1 cellular context compared by ENCODE assay signal in genomic region chr5:14178671-14179211, GRCh38.
TF ChIP-seq lines count a peak whose summit lies in the region.

No MANE protein-coding gene starts in this region.

TF ChIP-seq in H1, 55 proteins besides CTCF, POLR2A, EP300 and RAD21:
- TF ChIP-seq CHD2 (IDR thresholded peaks at IDR 0.05; ENCODE audit: low read length): no peak
- 0 out of 2 replicates have a peak, but pooled peaks have one; percentile 25 for TF ChIP-seq BACH1 (IDR thresholded peaks at IDR 0.05; ENCODE audit: low read length)
- no peak for TF ChIP-seq CREB1 (IDR thresholded peaks at IDR 0.05)
- TF ChIP-seq CHD1 (IDR thresholded peaks at IDR 0.05; ENCODE audit: low read depth, low read length): no peak
- TF ChIP-seq SIN3A (conservative IDR thresholded peaks at IDR 0.05 in 1 of 2, IDR thresholded peaks at IDR 0.05 in 1 of 2; ENCODE audit: low read depth in 1 of 2, low read length in 2 of 2): no peak
- TF ChIP-seq GTF2F1 (IDR thresholded peaks at IDR 0.05; ENCODE audit: borderline replicate concordance, low read depth, low read length): no peak
- peak; percentile 93 for TF ChIP-seq MAFK (IDR thresholded peaks at IDR 0.05; ENCODE audit: low read depth, low read length)
- peak; percentile 84; the same call in 1 of the 2 replicates for TF ChIP-seq EGR1 (IDR thresholded peaks at IDR 0.05; ENCODE audit: borderline replicate concordance, low read depth, low read length)
- no peak for TF ChIP-seq CTBP2 (IDR thresholded peaks at IDR 0.05; ENCODE audit: borderline replicate concordance, insufficient read depth, insufficient read length, low read length)
- no peak for TF ChIP-seq POU5F1 (IDR thresholded peaks at IDR 0.05; ENCODE audit: low read depth, low read length)
- TF ChIP-seq MAX (IDR thresholded peaks at IDR 0.05): no peak
- no peak for TF ChIP-seq YY1 (IDR thresholded peaks at IDR 0.05; ENCODE audit: low read depth, low read length)
- TF ChIP-seq RXRA (IDR thresholded peaks at IDR 0.05; ENCODE audit: insufficient read depth, low read depth, low read length): no peak
- TF ChIP-seq TAF1 (IDR thresholded peaks at IDR 0.05; ENCODE audit: low read depth, low read length): no peak
- no peak for TF ChIP-seq RFX5 (IDR thresholded peaks at IDR 0.05; ENCODE audit: borderline replicate concordance, low read depth, low read length)
- TF ChIP-seq ATF3 (IDR thresholded peaks at IDR 0.05; ENCODE audit: insufficient read depth, low read depth, low read length): no peak
- TF ChIP-seq CBX5 (IDR thresholded peaks at IDR 0.05; ENCODE audit: low read depth, low read length): no peak
- no peak for TF ChIP-seq BCL11A (IDR thresholded peaks at IDR 0.05; ENCODE audit: low read depth in 2 of 2, low read length in 2 of 2)
- TF ChIP-seq SIX5 (IDR thresholded peaks at IDR 0.05; ENCODE audit: low read depth, low read length): no peak
- no peak for TF ChIP-seq TCF12 (IDR thresholded peaks at IDR 0.05; ENCODE audit: low read depth, low read length)
- TF ChIP-seq KDM4A (IDR thresholded peaks at IDR 0.05; ENCODE audit: low read depth, low read length, severe bottlenecking): no peak
